Comparison of ENCODE assay signal across 8 cellular contexts in genomic region chr16:56930516-56931252, GRCh38. TPM values are rescaled to one million over a fixed set of nuclear protein-coding genes. Genes with fewer than 3 reads are reported as not detected.
DNase-seq lines count a peak whose midpoint lies in the region; ATAC-seq, FAIRE-seq and TF ChIP-seq lines count a peak whose summit lies in the region.

No MANE protein-coding gene starts in this region.

- DNase-seq in DMS153 (lab: John Stamatoyannopoulos, UW): peak; percentile 74
- peak; percentile 40 to 83 for DNase-seq in NCI-H187 (lab: John Stamatoyannopoulos, UW)
- no peak for DNase-seq in frontal cortex (ENCODE audit: low spot score in 2 of 2)

- H3K27ac ChIP-seq in neutrophil: peak overlapping the region; percentile 96

- peaks cover 13% of the 10 kb centered on the region for H3K27me3 Mint-ChIP-seq in brain

- ATAC-seq in HG02763 (IDR thresholded peaks at IDR 0.05; ENCODE audit: unreplicated experiment) (no peak), GM21825 (IDR thresholded peaks at IDR 0.05; ENCODE audit: unreplicated experiment) (no peak), GM19035 (IDR thresholded peaks at IDR 0.05; ENCODE audit: unreplicated experiment) (no peak)

- peaks cover 29% of the 10 kb centered on the region for H3K36me3 Mint-ChIP-seq in brain

- H3K4me1 ChIP-seq in neutrophil (ENCODE audit: control insufficient read depth in 1 of 2, insufficient read depth in 1 of 2, low read depth in 1 of 2, low read length in 1 of 2): peaks cover 26 to 27% of the 10 kb centered on the region in 2 experiments

- H3K27ac Mint-ChIP-seq in brain: peak overlapping the region; percentile 94 to 98 (median 97)

- peaks cover 39% of the 10 kb centered on the region for H3K4me1 Mint-ChIP-seq in brain

- H3K9me3 Mint-ChIP-seq in brain: no peaks in the 10 kb centered on the region

- H3K36me3 ChIP-seq in neutrophil: peaks cover 10% of the 10 kb centered on the region

- peak overlapping the region; percentile 80 to 98 (median 92) for H3K4me3 Mint-ChIP-seq in brain

- TF ChIP-seq CTCF in brain (conservative IDR thresholded peaks at IDR 0.05) (no peak), neutrophil (IDR thresholded peaks at IDR 0.05) (no peak)

- peak overlapping the region; percentile 68 to 89 for H3K4me3 ChIP-seq in neutrophil (ENCODE audit: low read depth in 1 of 2, low read length in 1 of 2)

- H3K9me3 ChIP-seq in neutrophil: no peaks in the 10 kb centered on the region

- FAIRE-seq in frontal cortex (lab: Jason Lieb, UNC): no peak

- H3K27me3 ChIP-seq in neutrophil: peaks cover 9% of the 10 kb centered on the region

RNA-seq across cellular contexts. Expression of gene HERPUD1, which starts 1.3 kb away (rescaled TPM):
- 164 TPM for polyA plus RNA-seq in brain (ENCODE audit: insufficient read depth, low read depth, low replicate concordance)
- 42.0 TPM for total RNA-seq in frontal cortex

RNA-seq across cellular contexts. Expression of gene CETP, which starts 31.1 kb away (rescaled TPM):
- polyA plus RNA-seq in brain (ENCODE audit: insufficient read depth, low read depth, low replicate concordance): 1.6 TPM
- 0.82 TPM for total RNA-seq in frontal cortex

RNA-seq across cellular contexts. Expression of gene NLRC5, which starts 58.7 kb away (rescaled TPM):
- polyA plus RNA-seq in brain (ENCODE audit: insufficient read depth, low read depth, low replicate concordance): 2.0 TPM
- 0.41 TPM for total RNA-seq in frontal cortex

Comparison
In these comparisons a context has a peak if more than half of its experiments do, and no peak if none do; other contexts are left out.
1. DNase-seq: peak in DMS153 (single experiment) and NCI-H187 (2 of 2); none in frontal cortex (0 of 2).